In genomic region chr12:52914722-52915121, GRCh38 we compare ENCODE assay signal across 15 cellular contexts.
"Had no signal": no experiment of that assay in that cellular context is flagged by ENCODE, and none has a peak within 500 bp of the region (broad histone marks: within the 10 kb centered on the region; RNA-seq: fewer than 3 reads in every experiment).

No MANE protein-coding gene starts in this region.

- H3K4me2 ChIP-seq: neural progenitor cell had no signal

- DNase-seq: activated CD4-positive, CD25-positive, alpha-beta regulatory T cell treated with anti-CD3 and anti-CD28 coated beads, Interleukin-2, amount 50 U/mL, for 72 hours; activated naive CD4-positive, alpha-beta T cell treated with anti-CD3 and anti-CD28 coated beads, Interleukin-2, amount 10 ng/mL, durations not matched to agents 7 days and 5 days; erythroblast; gastrocnemius medialis; heart left ventricle; naive B cell; ovary; sigmoid colon; stimulated activated CD4-positive, alpha-beta T cell treated with anti-CD3 and anti-CD28 coated beads, Interleukin-2, amount 100 ng/mL, for 24 hours; T-helper 17 cell; uterus had no signal

- H3K4me1 ChIP-seq: ascending aorta, gastrocnemius medialis, heart left ventricle, neural progenitor cell, sigmoid colon, uterus had no signal

- H3K4me1 Mint-ChIP-seq: activated naive CD4-positive, alpha-beta T cell treated with anti-CD3 and anti-CD28 coated beads, Interleukin-2, amount 10 ng/mL, durations not matched to agents 7 days and 5 days had no signal

- H3K4me3 ChIP-seq: ascending aorta, gastrocnemius medialis, heart left ventricle, neural progenitor cell, ovary, sigmoid colon, thoracic aorta, uterus had no signal

- H3K36me3 ChIP-seq: ascending aorta, gastrocnemius medialis, heart left ventricle, neural progenitor cell, ovary, sigmoid colon, thoracic aorta, uterus had no signal

- ATAC-seq: gastrocnemius medialis, heart left ventricle, T-helper 17 cell had no signal

- H3K27ac Mint-ChIP-seq: activated naive CD4-positive, alpha-beta T cell treated with anti-CD3 and anti-CD28 coated beads, Interleukin-2, amount 10 ng/mL, durations not matched to agents 7 days and 5 days; activated T-helper 2 cell treated with anti-CD3 and anti-CD28 coated beads, Interferon-gamma antibody, Interleukin-2, Interleukin-4, amounts not matched to agents 10 μg/mL and 5 μg/mL and 100 μg/mL, durations not matched to agents 14 hours and 24 hours and 36 hours; neural progenitor cell; T-helper 17 cell had no signal

- H3K4me3 Mint-ChIP-seq: activated naive CD4-positive, alpha-beta T cell treated with anti-CD3 and anti-CD28 coated beads, Interleukin-2, amount 10 ng/mL, durations not matched to agents 7 days and 5 days; naive B cell; neural progenitor cell; T-helper 17 cell had no signal

- H3K36me3 Mint-ChIP-seq: activated naive CD4-positive, alpha-beta T cell treated with anti-CD3 and anti-CD28 coated beads, Interleukin-2, amount 10 ng/mL, durations not matched to agents 7 days and 5 days; naive B cell; neural progenitor cell had no signal

- H3K27me3 ChIP-seq: ascending aorta, heart left ventricle, neural progenitor cell, ovary, sigmoid colon, uterus had no signal

- H3K27ac ChIP-seq: ascending aorta, gastrocnemius medialis, heart left ventricle, neural progenitor cell, ovary, sigmoid colon, thoracic aorta, uterus had no signal

- H3K9me3 ChIP-seq: ascending aorta, gastrocnemius medialis, heart left ventricle, ovary, sigmoid colon, thoracic aorta, uterus had no signal

- H3K9me3 Mint-ChIP-seq: activated naive CD4-positive, alpha-beta T cell treated with anti-CD3 and anti-CD28 coated beads, Interleukin-2, amount 10 ng/mL, durations not matched to agents 7 days and 5 days; activated T-helper 2 cell treated with anti-CD3 and anti-CD28 coated beads, Interferon-gamma antibody, Interleukin-2, Interleukin-4, amounts not matched to agents 10 μg/mL and 5 μg/mL and 100 μg/mL, durations not matched to agents 14 hours and 24 hours and 36 hours; neural progenitor cell had no signal

- H3K9ac ChIP-seq: neural progenitor cell had no signal

- H2AFZ ChIP-seq: neural progenitor cell had no signal
